In the genomic region with DNA sequence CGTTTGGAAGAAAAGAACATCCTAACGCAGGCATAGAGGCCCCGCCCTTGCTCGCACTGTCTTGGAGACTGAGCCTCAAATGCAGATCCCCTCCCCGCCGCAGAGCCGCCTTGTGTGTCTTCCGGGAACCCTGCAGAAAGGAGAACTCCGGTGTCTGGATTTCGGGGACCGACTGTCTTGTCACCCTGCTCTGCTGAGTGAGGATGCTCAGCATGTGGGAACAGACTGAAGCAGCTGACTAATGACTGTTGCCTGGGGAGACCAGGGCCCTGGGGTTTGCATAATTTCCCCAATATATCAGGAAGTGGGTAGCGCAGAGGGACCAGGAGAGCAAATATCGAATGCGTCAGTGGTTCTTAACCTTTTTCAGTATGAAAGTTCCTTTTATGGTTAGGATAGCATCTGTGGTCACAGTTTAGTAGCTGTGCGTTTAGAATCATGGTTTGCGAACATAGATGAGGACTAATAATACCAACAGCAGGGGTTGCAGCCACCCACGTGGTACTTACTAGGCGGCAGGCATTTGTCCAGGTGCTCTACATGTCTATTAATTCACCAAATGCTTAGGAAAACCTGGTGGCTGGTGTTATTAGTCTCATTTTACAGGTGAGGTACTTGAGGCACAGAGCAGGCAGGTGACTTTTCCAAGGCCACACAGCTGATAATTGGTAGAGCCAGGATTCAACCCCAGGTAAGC, we compare ENCODE assay signal across 8 cellular contexts. TPM values are rescaled to one million over a fixed set of nuclear protein-coding genes. Genes with fewer than 3 reads are reported as not detected.
DNase-seq lines count a peak whose midpoint lies in the region; ATAC-seq and TF ChIP-seq lines count a peak whose summit lies in the region.

No MANE protein-coding gene starts in this region.

- H3K79me2 ChIP-seq in osteoblast (ENCODE audit: insufficient read depth, low read length), result peaks cover 8% of the 10 kb centered on the region

- H3K4me3 ChIP-seq in BLaER1 (no peak overlapping the region), osteoblast (ENCODE audit: insufficient read depth, low read length) (no peak overlapping the region), vagina (no peak overlapping the region)

- H3K4me2 ChIP-seq in BLaER1 (peak overlapping the region; percentile 95), osteoblast (ENCODE audit: insufficient read depth, low read length) (no peak overlapping the region)

- H4K20me1 ChIP-seq in BLaER1 (peaks cover 93% of the 10 kb centered on the region), osteoblast (ENCODE audit: insufficient read depth, low read length) (peaks cover 29% of the 10 kb centered on the region)

- TF ChIP-seq CTCF in osteoblast (IDR thresholded peaks at IDR 0.05; ENCODE audit: extremely low read depth, low read depth, low read length), result no peak
- no peak for TF ChIP-seq CTCF in vagina (IDR thresholded peaks at IDR 0.05)

- peak; percentile 82 for ATAC-seq in HG03095 (IDR thresholded peaks at IDR 0.05; ENCODE audit: unreplicated experiment)

- H3K4me1 ChIP-seq in BLaER1 (peaks cover 72% of the 10 kb centered on the region), osteoblast (ENCODE audit: insufficient read depth, low read length) (no peaks in the 10 kb centered on the region), vagina (no peaks in the 10 kb centered on the region)

- H3K36me3 ChIP-seq in BLaER1 (peaks cover 7% of the 10 kb centered on the region; the same call in 1 of the 2 replicates), osteoblast (ENCODE audit: insufficient read depth, low read length) (no peaks in the 10 kb centered on the region), vagina (no peaks in the 10 kb centered on the region)

- H2AFZ ChIP-seq in osteoblast (ENCODE audit: low read length), result no peak overlapping the region

- H3K27me3 ChIP-seq in BLaER1 (peaks cover 8% of the 10 kb centered on the region), osteoblast (ENCODE audit: insufficient read depth, low read length) (no peaks in the 10 kb centered on the region), vagina (no peaks in the 10 kb centered on the region)

- TF ChIP-seq POLR2A in GM19193 (IDR thresholded peaks at IDR 0.05; ENCODE audit: extremely low read depth, insufficient read depth, insufficient read length) (peak; percentile 72), vagina (IDR thresholded peaks at IDR 0.05) (no peak)

- H3K9ac ChIP-seq in BLaER1, result no peak overlapping the region

- no peak overlapping the region for H3K27ac ChIP-seq in BLaER1
- H3K27ac ChIP-seq in osteoblast (ENCODE audit: low read depth, low read length), result no peak overlapping the region
- H3K27ac ChIP-seq in vagina, result no peak overlapping the region

- H3K9me3 ChIP-seq in BLaER1 (peaks cover 9% of the 10 kb centered on the region), osteoblast (ENCODE audit: low read depth, low read length) (peaks cover 2% of the 10 kb centered on the region), vagina (peaks cover 3% of the 10 kb centered on the region)

- peak; percentile 52 for DNase-seq in T-helper 22 cell (ENCODE audit: low read depth)
- peak; percentile 73 for DNase-seq in osteoblast (ENCODE audit: insufficient read length, low spot score, missing footprints)
- DNase-seq in NCI-H446 treated with DMSO at 0.1 percent for 48 hours (lab: John Stamatoyannopoulos, UW), result no peak
- DNase-seq in vagina (ENCODE audit: extremely low spot score in 2 of 2), result no peak
- no peak for DNase-seq in cerebellum (ENCODE audit: low spot score)

- intact Hi-C loops in vagina (cut with DNase I), result no loop called here

RNA-seq across cellular contexts. Expression of gene GPR137B, which starts 14.3 kb away (rescaled TPM):
- total RNA-seq in osteoblast (23.5 and 28.9 TPM in 2 replicates), vagina (38.8 TPM), cerebellum (34.5 TPM)

Comparison
In these comparisons a context has a peak if more than half of its experiments do, and no peak if none do; other contexts are left out.
1. DNase-seq: peak in T-helper 22 cell (single experiment) and osteoblast (single experiment); none in NCI-H446 treated with DMSO at 0.1 percent for 48 hours (single experiment), vagina (0 of 2) and cerebellum (single experiment).